In the genomic region with DNA sequence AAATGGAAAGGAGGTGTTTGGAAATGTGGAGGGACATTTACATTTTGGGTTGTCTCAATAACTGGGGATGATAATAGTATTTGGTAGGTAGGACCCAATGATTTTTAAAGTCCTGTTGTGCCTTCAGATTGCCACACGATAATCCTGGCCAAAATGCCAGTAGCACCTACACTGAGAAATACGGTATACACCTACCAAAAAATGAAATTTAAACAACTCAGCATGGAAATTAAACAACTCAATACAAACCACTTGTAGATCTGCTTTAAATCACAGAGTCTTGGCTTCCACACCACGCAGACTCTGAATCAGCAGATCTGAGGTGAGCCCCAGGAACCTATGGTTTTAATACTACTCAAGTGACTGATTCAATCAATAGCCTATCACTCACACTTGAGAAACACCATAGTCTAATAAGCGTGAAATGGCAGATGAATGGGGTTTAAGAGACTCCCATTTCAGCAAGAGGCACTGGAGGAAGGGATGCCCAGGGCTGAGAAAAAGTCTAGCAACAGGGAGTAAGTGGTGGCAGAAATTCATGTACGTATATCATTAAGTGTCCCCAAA, we compare ENCODE assay signal across 20 cellular contexts.
"Had no signal": no experiment of that assay in that cellular context is flagged by ENCODE, and none has a peak within 500 bp of the region (broad histone marks: within the 10 kb centered on the region; RNA-seq: fewer than 3 reads in every experiment).

No MANE protein-coding gene starts in this region.

- DNase-seq: activated CD4-positive, alpha-beta memory T cell treated with anti-CD3 and anti-CD28 coated beads, Interleukin-2, amount 10 ng/mL, durations not matched to agents 7 days and 5 days; activated CD4-positive, alpha-beta T cell treated with anti-CD3 and anti-CD28 coated beads for 4 hours; activated CD8-positive, alpha-beta memory T cell treated with anti-CD3 and anti-CD28 coated beads, Interleukin-2, amount 10 ng/mL, durations not matched to agents 7 days and 5 days; activated naive CD4-positive, alpha-beta T cell treated with Interleukin-2 at 50 U/mL for 16 hours; heart left ventricle; left lung; mammary epithelial cell; midbrain; nucleus accumbens; retina; stimulated activated CD4-positive, alpha-beta T cell treated with anti-CD3 and anti-CD28 coated beads, Interleukin-2, amount 100 ng/mL, for 24 hours; transverse colon had no signal

- H3K4me1 Mint-ChIP-seq: activated CD4-positive, alpha-beta memory T cell treated with anti-CD3 and anti-CD28 coated beads, Interleukin-2, amount 10 ng/mL, durations not matched to agents 7 days and 5 days; activated CD8-positive, alpha-beta memory T cell treated with anti-CD3 and anti-CD28 coated beads, Interleukin-2, amount 10 ng/mL, durations not matched to agents 7 days and 5 days had no signal

- H3K27ac ChIP-seq: ascending aorta, coronary artery, heart left ventricle, left lung, suprapubic skin, transverse colon, vagina had no signal

- H3K27me3 ChIP-seq: ascending aorta, gastroesophageal sphincter, heart left ventricle, left lung, suprapubic skin, transverse colon, vagina had no signal

- FAIRE-seq: endometrium had no signal

- H3K9me3 ChIP-seq: gastroesophageal sphincter, left lung, suprapubic skin, transverse colon had no signal

- H3K4me3 ChIP-seq: ascending aorta, coronary artery, gastroesophageal sphincter, heart left ventricle, left lung, suprapubic skin, transverse colon, vagina had no signal

- H3K27me3 Mint-ChIP-seq: activated CD4-positive, alpha-beta memory T cell treated with anti-CD3 and anti-CD28 coated beads, Interleukin-2, amount 10 ng/mL, durations not matched to agents 7 days and 5 days; activated CD8-positive, alpha-beta memory T cell treated with anti-CD3 and anti-CD28 coated beads, Interleukin-2, amount 10 ng/mL, durations not matched to agents 7 days and 5 days; stimulated activated naive CD8-positive, alpha-beta T cell treated with anti-CD3 and anti-CD28 coated beads, Interleukin-15, Interleukin-2, amounts not matched to agents 100 ng/mL and 50 ng/mL, for 24 hours had no signal

- H3K9me3 Mint-ChIP-seq: stimulated activated naive CD8-positive, alpha-beta T cell treated with anti-CD3 and anti-CD28 coated beads, Interleukin-15, Interleukin-2, amounts not matched to agents 100 ng/mL and 50 ng/mL, for 24 hours had no signal

- H3K36me3 ChIP-seq: ascending aorta, gastroesophageal sphincter, heart left ventricle, left lung, suprapubic skin, transverse colon, vagina had no signal

- ATAC-seq: activated CD8-positive, alpha-beta memory T cell treated with anti-CD3 and anti-CD28 coated beads, Interleukin-2, amount 10 ng/mL, durations not matched to agents 7 days and 5 days; gastroesophageal sphincter; heart left ventricle; left lung had no signal

- H3K4me3 Mint-ChIP-seq: activated CD4-positive, alpha-beta memory T cell treated with anti-CD3 and anti-CD28 coated beads, Interleukin-2, amount 10 ng/mL, durations not matched to agents 7 days and 5 days; activated CD8-positive, alpha-beta memory T cell treated with anti-CD3 and anti-CD28 coated beads, Interleukin-2, amount 10 ng/mL, durations not matched to agents 7 days and 5 days; nephron; stimulated activated naive CD8-positive, alpha-beta T cell treated with anti-CD3 and anti-CD28 coated beads, Interleukin-15, Interleukin-2, amounts not matched to agents 100 ng/mL and 50 ng/mL, for 24 hours had no signal

- H3K27ac Mint-ChIP-seq: activated CD4-positive, alpha-beta memory T cell treated with anti-CD3 and anti-CD28 coated beads, Interleukin-2, amount 10 ng/mL, durations not matched to agents 7 days and 5 days; activated CD8-positive, alpha-beta memory T cell treated with anti-CD3 and anti-CD28 coated beads, Interleukin-2, amount 10 ng/mL, durations not matched to agents 7 days and 5 days; nephron; stimulated activated naive CD8-positive, alpha-beta T cell treated with anti-CD3 and anti-CD28 coated beads, Interleukin-15, Interleukin-2, amounts not matched to agents 100 ng/mL and 50 ng/mL, for 24 hours had no signal
